10 cellular contexts compared by ENCODE assay signal in genomic region chr7:113794573-113794972, GRCh38.
"Had no signal": no experiment of that assay in that cellular context is flagged by ENCODE, and none has a peak within 500 bp of the region (broad histone marks: within the 10 kb centered on the region; RNA-seq: fewer than 3 reads in every experiment).

No MANE protein-coding gene starts in this region.

- H3K4me1 ChIP-seq: HAP-1 had no signal

- H3K9me3 Mint-ChIP-seq: GM23338, H9 had no signal

- H3K4me3 ChIP-seq: GM23248, GM23338, HAP-1 had no signal

- H3K36me3 ChIP-seq: HAP-1 had no signal

- FAIRE-seq: H1, H54 had no signal

- H3K4me1 Mint-ChIP-seq: H9 had no signal

- H3K4me2 ChIP-seq: GM23338 had no signal

- DNase-seq: GM23248, H7, H9, HCEC 1CT, HFFc6 had no signal

- ATAC-seq: GM23338, HCT116 had no signal

- H2AFZ ChIP-seq: GM23248 had no signal

- H3K27ac Mint-ChIP-seq: GM23338, H9, HFFc6 had no signal

- H3K27ac ChIP-seq: GM23248 had no signal

- H3K4me3 Mint-ChIP-seq: GM23338, H9, HFFc6 had no signal

- H3K9ac ChIP-seq: GM23248 had no signal

- H3K9me3 ChIP-seq: HAP-1 had no signal
